ENCODE assay signal across 18 cellular contexts in genomic region chr2:161943012-161943411, GRCh38.
DNase-seq lines count a peak whose midpoint lies in the region; ATAC-seq and TF ChIP-seq lines count a peak whose summit lies in the region.
"Had no signal": no experiment of that assay in that cellular context is flagged by ENCODE, and none has a peak within 500 bp of the region (broad histone marks: within the 10 kb centered on the region; RNA-seq: fewer than 3 reads in every experiment).

No MANE protein-coding gene starts in this region.

- TF ChIP-seq CTCF in fibroblast of mammary gland (conservative IDR thresholded peaks at IDR 0.05; ENCODE audit: control insufficient read depth, insufficient read depth, low read depth, low read length): no peak

- ATAC-seq in GM21619 (IDR thresholded peaks at IDR 0.05; ENCODE audit: unreplicated experiment): no peak
- ATAC-seq: GM12878, PC-3 had no signal

- peak; percentile 12 for DNase-seq in DMS53 (lab: John Stamatoyannopoulos, UW)
- no peak for DNase-seq in DMS53 treated with DMSO at 0.1 percent for 48 hours (lab: John Stamatoyannopoulos, UW; ENCODE audit: unreplicated experiment)
- peak; percentile 14 for DNase-seq in NCI-H524 treated with DMSO at 0.1 percent for 48 hours (lab: John Stamatoyannopoulos, UW)
- DNase-seq in fibroblast of mammary gland (ENCODE audit: low read depth): peak; percentile 14
- no peak for DNase-seq in activated gamma-delta T cell (lab: John Stamatoyannopoulos, UW)
- no peak for DNase-seq in HuH-7.5 (ENCODE audit: low spot score)
- no peak for DNase-seq in UCSD-AML1 (lab: John Stamatoyannopoulos, UW; ENCODE audit: unreplicated experiment)
- DNase-seq: GF-D8, HFFc6, Karpas-422, NCI-H1048, NCI-H1436, NCI-H2081, PC-3, SIG-M5, T-helper 1 cell had no signal

- no peak overlapping the region for H3K4me3 ChIP-seq in fibroblast of mammary gland (ENCODE audit: control insufficient read depth, low read depth, low read length)
- H3K4me3 ChIP-seq: GM12878 had no signal

Comparison
In these comparisons a context has a peak if more than half of its experiments do, and no peak if none do; other contexts are left out.
1. DNase-seq: peak in DMS53 (single experiment), NCI-H524 treated with DMSO at 0.1 percent for 48 hours (single experiment) and fibroblast of mammary gland (single experiment); none in DMS53 treated with DMSO at 0.1 percent for 48 hours (single experiment), activated gamma-delta T cell (single experiment), HuH-7.5 (single experiment) and UCSD-AML1 (single experiment).